ENCODE assay signal across 8 cellular contexts in genomic region chr4:173169428-173170209, GRCh38. TPM values are rescaled to one million over a fixed set of nuclear protein-coding genes. Genes with fewer than 3 reads are reported as not detected.
DNase-seq lines count a peak whose midpoint lies in the region; ATAC-seq and TF ChIP-seq lines count a peak whose summit lies in the region.

No MANE protein-coding gene starts in this region.

- CTCF ChIA-PET in PC-9 (lab: Charles Lee), result no interaction called here
- CTCF ChIA-PET in naive thymus-derived CD4-positive, alpha-beta T cell (lab: Charles Lee), result interaction anchor here (1.3 to 1.7 kb wide), 2 partner anchors 86 to 156 kb away, joined by 3 read pairs; no protein-coding TSS in a partner anchor

- peak overlapping the region; percentile 87 for H3K4me3 ChIP-seq in PC-9
- peak overlapping the region; percentile 66 for H3K4me3 ChIP-seq in naive thymus-derived CD4-positive, alpha-beta T cell (ENCODE audit: low read length)

- peaks cover 60% of the 10 kb centered on the region for H3K4me1 Mint-ChIP-seq in CD14-positive monocyte
- peaks cover 35 to 71% (median 55%) of the 10 kb centered on the region in 7 donors for H3K4me1 Mint-ChIP-seq in naive thymus-derived CD4-positive, alpha-beta T cell
- H3K4me1 Mint-ChIP-seq in stimulated activated naive CD8-positive, alpha-beta T cell treated with anti-CD3 and anti-CD28 coated beads, Interleukin-15, Interleukin-2, amounts not matched to agents 100 ng/mL and 50 ng/mL, for 24 hours (ENCODE audit: low read depth), result peaks cover 62% of the 10 kb centered on the region

- intact Hi-C loops in CD14-positive monocyte (cut with micrococcal nuclease) (loop anchor here in 1 of 2 donors (10.0 kb wide), 1 partner anchor 245 kb away; no protein-coding TSS in a partner anchor), PC-9 (cut with micrococcal nuclease; ENCODE audit: unreplicated experiment) (loop anchor here (2.0 to 5.0 kb wide), 3 partner anchors 47 to 157 kb away; no protein-coding TSS in a partner anchor)
- intact Hi-C loops in naive thymus-derived CD4-positive, alpha-beta T cell (cut with micrococcal nuclease), result loop anchor here (1.0 to 5.0 kb wide), 13 partner anchors 21 to 1114 kb away; partner anchors contain the start of genes CEP44 (in 2 of the 2), FBXO8 (in 2 of the 2) and HMGB2 (in 1 of the 2)

- H3K4me3 Mint-ChIP-seq in CD14-positive monocyte, result peak overlapping the region; percentile 80 to 87
- H3K4me3 Mint-ChIP-seq in naive thymus-derived CD4-positive, alpha-beta T cell, result peak overlapping the region; percentile 76 to 90 (median 86)
- H3K4me3 Mint-ChIP-seq in stimulated activated naive CD8-positive, alpha-beta T cell treated with anti-CD3 and anti-CD28 coated beads, Interleukin-15, Interleukin-2, amounts not matched to agents 100 ng/mL and 50 ng/mL, for 24 hours, result peak overlapping the region; percentile 93

- ATAC-seq in HG03354 (IDR thresholded peaks at IDR 0.05; ENCODE audit: poor library complexity, severe bottlenecking, unreplicated experiment), result peak; percentile 69
- ATAC-seq in naive thymus-derived CD4-positive, alpha-beta T cell, result peak; percentile 76

- H3K27me3 ChIP-seq in PC-9 (ENCODE audit: insufficient read depth, low read depth), result no peaks in the 10 kb centered on the region
- no peaks in the 10 kb centered on the region for H3K27me3 ChIP-seq in naive thymus-derived CD4-positive, alpha-beta T cell (ENCODE audit: control insufficient read depth in 2 of 2, insufficient read depth in 2 of 2, low read length in 2 of 2)

- BruUV-seq in PC-9 (replicated peaks; lab: Mats Ljungman, UMichigan), result TSS peak; percentile 24

- H3K36me3 Mint-ChIP-seq in CD14-positive monocyte, result peaks cover 11 to 12% of the 10 kb centered on the region in 2 donors
- H3K36me3 Mint-ChIP-seq in naive thymus-derived CD4-positive, alpha-beta T cell, result no peaks in the 10 kb centered on the region
- H3K36me3 Mint-ChIP-seq in stimulated activated naive CD8-positive, alpha-beta T cell treated with anti-CD3 and anti-CD28 coated beads, Interleukin-15, Interleukin-2, amounts not matched to agents 100 ng/mL and 50 ng/mL, for 24 hours (ENCODE audit: low read depth), result no peaks in the 10 kb centered on the region

- H3K27ac Mint-ChIP-seq in CD14-positive monocyte, result peak overlapping the region; percentile 78 to 90 (median 88)
- H3K27ac Mint-ChIP-seq in naive thymus-derived CD4-positive, alpha-beta T cell, result peak overlapping the region in 7 of 9 donors; percentile 7 to 78 (median 61)
- H3K27ac Mint-ChIP-seq in stimulated activated naive CD8-positive, alpha-beta T cell treated with anti-CD3 and anti-CD28 coated beads, Interleukin-15, Interleukin-2, amounts not matched to agents 100 ng/mL and 50 ng/mL, for 24 hours, result peak overlapping the region; percentile 89

- no peak for TF ChIP-seq CTCF in CD14-positive monocyte (IDR thresholded peaks at IDR 0.05)
- TF ChIP-seq CTCF in PC-9 (conservative IDR thresholded peaks at IDR 0.05), result no peak

- H3K27ac ChIP-seq in PC-9, result peak overlapping the region; percentile 53
- peak overlapping the region; percentile 73 for H3K27ac ChIP-seq in naive thymus-derived CD4-positive, alpha-beta T cell (ENCODE audit: low read depth, low read length)

- peaks cover 55% of the 10 kb centered on the region for H3K79me2 ChIP-seq in PC-9 (ENCODE audit: low read depth)

- POLR2A ChIA-PET in PC-9 (lab: Charles Lee; ENCODE audit: unreplicated experiment), result interaction anchor here (0.7 kb wide), 1 partner anchor 48 kb away, joined by 4 read pairs; no protein-coding TSS in a partner anchor
- POLR2A ChIA-PET in naive thymus-derived CD4-positive, alpha-beta T cell (lab: Charles Lee), result interaction anchor here (1.9 kb wide), 1 partner anchor 164 kb away, joined by 8 read pairs; the partner anchor contains the start of gene HMGB2

- no peaks in the 10 kb centered on the region for H4K20me1 ChIP-seq in PC-9 (ENCODE audit: insufficient read depth)

- peak overlapping the region; percentile 59; the same call in 1 of the 2 replicates for H2AFZ ChIP-seq in PC-9

- H3K36me3 ChIP-seq in PC-9 (ENCODE audit: low read depth), result no peaks in the 10 kb centered on the region
- H3K36me3 ChIP-seq in naive thymus-derived CD4-positive, alpha-beta T cell (ENCODE audit: control insufficient read depth in 2 of 3, insufficient read depth in 3 of 3, low read length in 3 of 3), result no peaks in the 10 kb centered on the region

- H3K27me3 Mint-ChIP-seq in CD14-positive monocyte (ENCODE audit: low read depth in 3 of 3), result peaks cover 0 to 3% (median 0%) of the 10 kb centered on the region in 3 donors
- H3K27me3 Mint-ChIP-seq in naive thymus-derived CD4-positive, alpha-beta T cell, result no peaks in the 10 kb centered on the region
- no peaks in the 10 kb centered on the region for H3K27me3 Mint-ChIP-seq in stimulated activated naive CD8-positive, alpha-beta T cell treated with anti-CD3 and anti-CD28 coated beads, Interleukin-15, Interleukin-2, amounts not matched to agents 100 ng/mL and 50 ng/mL, for 24 hours

- H3F3A ChIP-seq in PC-9 (ENCODE audit: insufficient read depth, low read depth), result peaks cover 9% of the 10 kb centered on the region; the same call in 1 of the 2 replicates

- no peaks in the 10 kb centered on the region for H3K9me3 ChIP-seq in PC-9 (ENCODE audit: insufficient read depth, low read depth)
- no peaks in the 10 kb centered on the region for H3K9me3 ChIP-seq in naive thymus-derived CD4-positive, alpha-beta T cell (ENCODE audit: control insufficient read depth in 2 of 3, low read length in 3 of 3)

- peaks cover 0 to 3% (median 0%) of the 10 kb centered on the region in 7 donors for H3K9me3 Mint-ChIP-seq in CD14-positive monocyte
- H3K9me3 Mint-ChIP-seq in naive thymus-derived CD4-positive, alpha-beta T cell, result peaks cover 0 to 4% (median 0%) of the 10 kb centered on the region in 11 donors
- H3K9me3 Mint-ChIP-seq in stimulated activated naive CD8-positive, alpha-beta T cell treated with anti-CD3 and anti-CD28 coated beads, Interleukin-15, Interleukin-2, amounts not matched to agents 100 ng/mL and 50 ng/mL, for 24 hours, result no peaks in the 10 kb centered on the region

- H3K4me2 ChIP-seq in PC-9, result peak overlapping the region; percentile 93

- peaks cover 22% of the 10 kb centered on the region for H3K4me1 ChIP-seq in PC-9 (replicated peaks; ENCODE audit: insufficient read depth)
- H3K4me1 ChIP-seq in naive thymus-derived CD4-positive, alpha-beta T cell (ENCODE audit: control insufficient read depth in 2 of 2, insufficient read depth in 2 of 2, low read length in 2 of 2), result peaks cover 15 to 23% of the 10 kb centered on the region in 2 donors

- peak; percentile 78 for DNase-seq in CD14-positive monocyte (ENCODE audit: low spot score)
- DNase-seq in GM19238 (ENCODE audit: insufficient read length, low spot score), result peak; percentile 80
- DNase-seq in PC-9, result peak; percentile 45 to 70
- DNase-seq in activated T-cell treated with anti-CD3 and anti-CD28 coated beads, Interleukin-2, amount 50 U/mL, for 48 hours, result peak; percentile 72 to 78
- DNase-seq in fibroblast of gingiva (ENCODE audit: low read depth), result peak; percentile 73
- peak; percentile 41 to 73 (median 61) for DNase-seq in naive thymus-derived CD4-positive, alpha-beta T cell

- H3K9me2 ChIP-seq in PC-9 (ENCODE audit: insufficient read depth), result no peaks in the 10 kb centered on the region

RNA-seq across cellular contexts. Expression of gene GALNT7, which starts 1.0 kb away (rescaled TPM):
- polyA plus RNA-seq in CD14-positive monocyte, result 10 to 100 TPM; 19.7 to 29.0 TPM
- 57.2 and 72.5 TPM in 2 replicates for total RNA-seq in PC-9 (2021)
- 10 to 100 TPM; 10.2 to 24.1 (median 21.2) TPM for total RNA-seq in naive thymus-derived CD4-positive, alpha-beta T cell
- 1 to 10 TPM; 8.3 to 9.4 TPM for polyA plus RNA-seq in naive thymus-derived CD4-positive, alpha-beta T cell

Comparison
In these comparisons a context has a peak if more than half of its experiments do, and no peak if none do; other contexts are left out.
1. Peak in every context shown above with its lines: DNase-seq, ATAC-seq, H3K4me3 ChIP-seq and H3K27ac ChIP-seq.